Comparison of ENCODE assay signal across 8 cellular contexts in the genomic region with DNA sequence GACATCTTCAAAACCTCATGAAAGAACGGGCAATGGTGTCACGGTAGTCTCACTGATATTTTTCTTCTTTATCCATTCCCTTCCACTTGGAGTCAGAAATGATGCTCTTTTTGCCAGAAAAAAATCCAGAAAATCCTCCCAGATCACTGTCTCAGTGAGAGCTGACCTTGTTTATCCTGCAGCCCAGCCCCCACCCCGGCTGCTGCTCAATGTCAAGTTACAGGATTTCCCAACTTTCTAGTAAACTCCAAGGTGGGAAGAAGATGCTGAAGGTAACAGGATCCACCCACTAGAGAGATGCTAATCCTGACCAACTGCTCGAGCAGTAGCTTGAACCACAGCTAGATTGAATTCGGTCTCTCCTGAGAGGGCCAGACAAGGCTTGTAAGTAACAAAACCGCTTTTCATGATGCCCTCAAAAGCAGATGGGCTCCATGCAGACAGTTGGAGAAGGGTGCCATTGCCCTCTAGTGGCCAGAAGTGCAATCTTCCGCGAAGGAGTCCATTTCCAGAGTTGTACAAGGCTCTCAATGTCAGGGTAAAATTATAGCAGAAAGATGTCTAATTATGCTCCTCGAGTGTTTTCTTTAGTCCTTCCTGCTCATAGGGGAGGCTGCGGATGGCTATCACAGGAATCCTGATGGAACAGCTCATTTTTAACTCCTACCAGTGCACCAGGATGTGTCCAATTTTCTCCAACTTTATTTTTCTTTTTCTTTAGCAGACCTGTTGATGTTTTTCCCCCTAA. TPM values are rescaled to one million over a fixed set of nuclear protein-coding genes. Genes with fewer than 3 reads are reported as not detected.
DNase-seq lines count a peak whose midpoint lies in the region; ATAC-seq, FAIRE-seq and TF ChIP-seq lines count a peak whose summit lies in the region.

No MANE protein-coding gene starts in this region.

- H3K27ac Mint-ChIP-seq in endodermal cell = no peak overlapping the region

- H2AFZ ChIP-seq in MM.1S (ENCODE audit: low read length) = peak overlapping the region; percentile 40; the same call in 1 of the 2 replicates

- peak; percentile 0 for DNase-seq in activated CD8-positive, alpha-beta memory T cell treated with anti-CD3 and anti-CD28 coated beads, Interleukin-2, amount 50 U/mL, for 24 hours (ENCODE audit: extremely low read depth)
- DNase-seq in activated CD8-positive, alpha-beta memory T cell treated with anti-CD3 and anti-CD28 coated beads, Interleukin-2, amount 50 U/mL, for 4 hours = no peak
- peak; percentile 26 for DNase-seq in H54 (ENCODE audit: insufficient read length, low spot score)
- peak; percentile 70 for DNase-seq in MM.1S
- DNase-seq in SK-N-DZ (ENCODE audit: low spot score) = peak; percentile 90
- DNase-seq in endodermal cell = peak; percentile 87
- DNase-seq in lung (ENCODE audit: low spot score) = peak; percentile 63

- H3K36me3 Mint-ChIP-seq in endodermal cell (ENCODE audit: low read depth) = no peaks in the 10 kb centered on the region

- H3K4me3 Mint-ChIP-seq in endodermal cell = no peak overlapping the region

- peak; percentile 38 for FAIRE-seq in H54 (lab: Jason Lieb, UNC)

- no peaks in the 10 kb centered on the region for H3K9me2 ChIP-seq in MM.1S (replicated peaks; ENCODE audit: insufficient read depth, low read length)

- H3K36me3 ChIP-seq in MM.1S (replicated peaks; ENCODE audit: insufficient read depth, low read length) = no peaks in the 10 kb centered on the region
- H3K36me3 ChIP-seq in endodermal cell (ENCODE audit: control insufficient read depth, insufficient read depth, low read length) = no peaks in the 10 kb centered on the region
- H3K36me3 ChIP-seq in lung (ENCODE audit: control insufficient read depth in 2 of 2, insufficient read depth in 2 of 2, low read length in 2 of 2) = no peaks in the 10 kb centered on the region

- H3K4me3 ChIP-seq in MM.1S (ENCODE audit: low read length) = no peak overlapping the region
- no peak overlapping the region for H3K4me3 ChIP-seq in endodermal cell (ENCODE audit: low read length)
- H3K4me3 ChIP-seq in lung = no peak overlapping the region

- no peaks in the 10 kb centered on the region for H3K27me3 ChIP-seq in MM.1S (replicated peaks; ENCODE audit: insufficient read depth, low read length)
- peaks cover 42% of the 10 kb centered on the region for H3K27me3 ChIP-seq in endodermal cell (ENCODE audit: control insufficient read depth, insufficient read depth, low read length, poor library complexity, severe bottlenecking)
- peaks cover 5% of the 10 kb centered on the region for H3K27me3 ChIP-seq in lung (ENCODE audit: control insufficient read depth, insufficient read depth)

- peaks cover 30% of the 10 kb centered on the region for H3K4me1 Mint-ChIP-seq in endodermal cell

- no peak overlapping the region for H3K4me2 ChIP-seq in MM.1S (ENCODE audit: low read depth, low read length)

- no peak overlapping the region for H3K27ac ChIP-seq in MM.1S (ENCODE audit: low read length)
- H3K27ac ChIP-seq in endodermal cell (ENCODE audit: low read depth, low read length) = no peak overlapping the region
- H3K27ac ChIP-seq in lung (ENCODE audit: low read depth in 1 of 2, low read length in 1 of 2) = peak overlapping the region in 1 of 2 donors; percentile 24
- peak overlapping the region; percentile 10 for H3K27ac ChIP-seq in temporal lobe (ENCODE audit: low read depth, low read length)

- TF ChIP-seq CTCF in MM.1S (IDR thresholded peaks at IDR 0.05; ENCODE audit: low read length) (peak; percentile 89), endodermal cell (conservative IDR thresholded peaks at IDR 0.05) (peak; percentile 97), lung (IDR thresholded peaks at IDR 0.05; ENCODE audit: control extremely low read depth, extremely low read depth) (peak; percentile 41)

- H3K9ac ChIP-seq in MM.1S (ENCODE audit: low read length) (no peak overlapping the region), endodermal cell (ENCODE audit: extremely low read depth, low read length, poor library complexity, severe bottlenecking) (no peak overlapping the region)

- TF ChIP-seq POLR2A in H54 (IDR thresholded peaks at IDR 0.05; ENCODE audit: low read depth, low read length) = no peak

- H3K9me3 ChIP-seq in MM.1S (replicated peaks; ENCODE audit: insufficient read depth, low read length) (no peaks in the 10 kb centered on the region), endodermal cell (ENCODE audit: control insufficient read depth, low read length) (no peaks in the 10 kb centered on the region), lung (ENCODE audit: control insufficient read depth in 2 of 2, insufficient read depth in 1 of 2, low read length in 1 of 2) (peaks cover 0 to 1% of the 10 kb centered on the region in 2 donors)

- H3K9me3 Mint-ChIP-seq in endodermal cell = no peaks in the 10 kb centered on the region

- WGBS in endodermal cell (ENCODE audit: insufficient coverage in 1 of 2, insufficient read length in 1 of 2), 2 experiments = 23 to 28% methylated on average over 9 to 10 of the region's 10 CpGs
- 21 to 23% methylated on average over 10 of the region's 10 CpGs for whole genome bisulfite sequencing in lung, 2 donors

- peak; percentile 20 for ATAC-seq in lung (ENCODE audit: insufficient read depth, low FRiP score)

- H4K20me1 ChIP-seq in MM.1S (ENCODE audit: insufficient read depth, low read length) = no peaks in the 10 kb centered on the region

- peaks cover 56% of the 10 kb centered on the region for H3K27me3 Mint-ChIP-seq in endodermal cell (ENCODE audit: insufficient read depth)

- H3K4me1 ChIP-seq in MM.1S (ENCODE audit: low read length) (no peaks in the 10 kb centered on the region), endodermal cell (ENCODE audit: control insufficient read depth, insufficient read depth, low read length) (no peaks in the 10 kb centered on the region), lung (ENCODE audit: control insufficient read depth in 2 of 2, insufficient read depth in 2 of 2, low read length in 2 of 2) (no peaks in the 10 kb centered on the region)

- no peaks in the 10 kb centered on the region for H3K79me2 ChIP-seq in MM.1S (ENCODE audit: low read length)

- no peaks in the 10 kb centered on the region for H3F3A ChIP-seq in MM.1S (ENCODE audit: insufficient read depth, low read length)

RNA-seq across cellular contexts. Expression of a gene that starts 4.0 kb away (rescaled TPM):
- polyA plus RNA-seq in SK-N-DZ (2014; cell fraction: cytosol; rRNA removed) = 71.7 and 126 TPM in 2 replicates
- polyA plus RNA-seq in SK-N-DZ (2014; cell fraction: nucleus; rRNA removed) = 43.4 and 75.2 TPM in 2 replicates
- total RNA-seq in endodermal cell = 1 to 10 TPM in 1 of 2 donors, under 1 TPM in 1; 0.73 to 2.9 TPM
- 75.8 TPM for polyA plus RNA-seq in endodermal cell (2013, experiment 1 of 2)
- 69.9 TPM for polyA plus RNA-seq in endodermal cell (2013, experiment 2 of 2)
- total RNA-seq in lung = 100 to 1,000 TPM; 157 to 236 TPM
- 10 to 100 TPM in 1 of 2 donors, 1 to 10 TPM in 1; 7.1 to 32.7 TPM for polyA plus RNA-seq in lung
- 149 TPM for total RNA-seq in temporal lobe

Comparison
In these comparisons a context has a peak if more than half of its experiments do, and no peak if none do; other contexts are left out.
1. CTCF ChIP-seq: peak in every context shown above with its lines; median percentile 97 in endodermal cell; 89 in MM.1S; 41 in lung.
2. RNA of a gene that starts 4.0 kb away (total RNA-seq): 157 to 236 TPM in lung and 149 TPM in temporal lobe (single experiment); 0.73 to 2.9 TPM in endodermal cell; every median in the first group is over 10 times any median in the second.